Comparison of ENCODE assay signal across 8 cellular contexts in the genomic region with DNA sequence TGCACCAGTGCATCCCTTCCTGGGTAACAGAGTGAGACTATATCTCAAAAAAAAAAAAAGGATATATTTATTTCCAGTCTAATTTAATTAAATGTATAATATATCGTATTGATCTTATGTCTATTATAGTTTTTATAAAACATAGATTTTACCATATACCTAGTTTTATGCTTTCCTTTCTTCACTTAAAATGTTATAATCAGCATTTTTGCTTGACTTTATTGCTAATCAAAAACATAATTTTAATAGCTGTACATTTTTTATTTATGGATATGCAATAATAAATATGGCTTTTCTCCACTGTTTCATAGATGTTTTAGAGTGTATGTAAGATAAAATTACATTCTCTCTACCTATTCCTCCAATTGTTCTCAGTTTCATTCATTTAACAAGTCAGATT.
"Had no signal": no experiment of that assay in that cellular context is flagged by ENCODE, and none has a peak within 500 bp of the region (broad histone marks: within the 10 kb centered on the region; RNA-seq: fewer than 3 reads in every experiment).

No MANE protein-coding gene starts in this region.

- H2AFZ ChIP-seq: GM23338 had no signal

- H3K9ac ChIP-seq: KMS-11 had no signal

- DNase-seq: H9, HCEC 1CT, KBM-7 had no signal

- H3K4me3 ChIP-seq: GM23338 had no signal

- ATAC-seq: GM23338 had no signal

- H3K27ac ChIP-seq: KMS-11 had no signal

- FAIRE-seq: H1, H54, HTR-8/SVneo had no signal

- H3K4me2 ChIP-seq: GM23338, KMS-11 had no signal
